8 cellular contexts compared by ENCODE assay signal in the genomic region with DNA sequence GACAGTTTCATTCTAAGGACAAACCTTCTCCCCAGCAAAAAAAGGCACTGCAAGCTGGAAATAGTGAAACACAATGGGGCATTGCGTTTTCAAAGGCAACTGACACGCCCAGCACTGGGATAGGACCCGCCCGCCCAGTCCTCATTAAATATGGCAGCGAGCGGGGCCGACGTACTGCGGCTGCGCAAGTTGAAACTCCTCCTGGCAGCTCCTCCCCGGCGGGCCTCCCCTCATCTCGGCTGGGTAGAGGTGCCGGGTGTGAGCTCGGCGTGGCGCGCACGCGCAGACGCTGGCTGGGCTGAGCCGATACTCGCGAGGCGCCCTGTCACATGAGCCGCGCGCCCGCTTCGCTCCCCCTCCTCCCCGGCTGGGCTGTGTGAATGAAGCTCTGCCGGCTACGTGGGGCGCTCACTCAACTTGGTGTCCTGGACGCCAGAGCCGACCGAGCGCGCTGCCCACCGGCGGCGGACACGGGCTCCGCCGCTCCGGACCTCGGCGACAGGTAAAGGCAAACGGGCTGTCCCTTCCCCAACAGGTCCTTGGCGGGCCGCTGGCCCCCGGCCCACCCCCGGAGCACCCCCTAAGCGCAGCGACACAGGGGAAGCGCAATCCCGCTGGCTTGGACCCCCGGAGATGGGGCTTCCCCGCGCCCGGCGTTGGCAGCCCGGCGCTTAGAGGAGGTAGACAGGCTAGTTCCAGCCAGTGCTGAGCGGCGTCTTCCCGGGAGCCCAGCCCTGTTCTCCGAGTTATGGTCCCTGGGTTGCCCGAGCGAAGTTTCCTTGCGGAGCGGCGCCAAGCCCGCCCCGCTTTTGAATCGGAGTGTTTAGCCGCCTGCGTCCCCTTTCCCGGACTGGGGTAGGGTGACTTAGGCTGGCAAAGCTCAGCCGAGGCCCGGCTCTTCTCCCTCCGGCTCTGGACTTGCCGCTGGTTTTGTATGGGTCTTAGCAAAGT. TPM values are rescaled to one million over a fixed set of nuclear protein-coding genes. Genes with fewer than 3 reads are reported as not detected.
DNase-seq lines count a peak whose midpoint lies in the region; ATAC-seq, FAIRE-seq and TF ChIP-seq lines count a peak whose summit lies in the region.

CLCN5 (plus strand) TSS at position 306 of the 951 bp plus-strand sequence. CDS start 2,703 bp downstream, outside the sequence.

- peak within 1 kb of the TSS; percentile 63 for H3K4me3 Mint-ChIP-seq in endodermal cell

- WGBS in endodermal cell (ENCODE audit: insufficient coverage in 1 of 2, insufficient read length in 1 of 2), 2 experiments: 0% methylated on average over 2 to 83 of the region's 83 CpGs

- ATAC-seq in GM21381 (IDR thresholded peaks at IDR 0.05; ENCODE audit: unreplicated experiment): peak; percentile 97

- H3K27me3 Mint-ChIP-seq in endodermal cell (ENCODE audit: insufficient read depth): peaks cover 15% of the 10 kb centered on the region

- H3K4me1 Mint-ChIP-seq in endodermal cell: peaks cover 8% of the 10 kb centered on the region

- H3K4me3 ChIP-seq in endodermal cell (ENCODE audit: low read length): peak within 1 kb of the TSS; percentile 86

- peaks cover 6% of the 10 kb centered on the region for H3K27me3 ChIP-seq in endodermal cell (ENCODE audit: control insufficient read depth, insufficient read depth, low read length, poor library complexity, severe bottlenecking)

- peaks cover 9% of the 10 kb centered on the region for H3K36me3 ChIP-seq in endodermal cell (ENCODE audit: control insufficient read depth, insufficient read depth, low read length)

- peaks cover 2% of the 10 kb centered on the region for H3K36me3 Mint-ChIP-seq in endodermal cell (ENCODE audit: low read depth)

- H3K9me3 ChIP-seq in endodermal cell (ENCODE audit: control insufficient read depth, low read length): no peaks in the 10 kb centered on the region

- no peaks in the 10 kb centered on the region for H3K4me1 ChIP-seq in endodermal cell (ENCODE audit: control insufficient read depth, insufficient read depth, low read length)

- peak; percentile 86 for DNase-seq in COR-L47 (lab: John Stamatoyannopoulos, UW)
- DNase-seq in HTR-8/SVneo (ENCODE audit: insufficient read length, low spot score): peak; percentile 78
- peak; percentile 86 for DNase-seq in NOMO-1 treated with DMSO at 0.1 percent for 48 hours (lab: John Stamatoyannopoulos, UW; ENCODE audit: unreplicated experiment)
- peak; percentile 85 for DNase-seq in activated CD8-positive, alpha-beta memory T cell treated with anti-CD3 and anti-CD28 coated beads, Interleukin-2, amount 50 U/mL, for 1 hour (ENCODE audit: extremely low read depth)
- peak; percentile 97 for DNase-seq in endodermal cell
- DNase-seq in mesenteric fat pad (ENCODE audit: low spot score): peak; percentile 97
- peak; percentile 79 for DNase-seq in stimulated activated CD8-positive, alpha-beta memory T cell treated with anti-CD3 and anti-CD28 coated beads, Interleukin-15, amount 100 ng/mL, for 1 hour (ENCODE audit: low read depth)

- FAIRE-seq in HTR-8/SVneo (lab: Jason Lieb, UNC): peak; percentile 57

- H3K9me3 Mint-ChIP-seq in endodermal cell: peaks cover 54% of the 10 kb centered on the region

- no peak within 1 kb of the TSS for H3K27ac Mint-ChIP-seq in endodermal cell

- peak within 1 kb of the TSS; percentile 47 for H3K9ac ChIP-seq in endodermal cell (ENCODE audit: extremely low read depth, low read length, poor library complexity, severe bottlenecking)

- TF ChIP-seq CTCF in endodermal cell (conservative IDR thresholded peaks at IDR 0.05): no peak

- H3K27ac ChIP-seq in endodermal cell (ENCODE audit: low read depth, low read length): no peak within 1 kb of the TSS

RNA-seq across cellular contexts. Expression of gene CLCN5, which starts in this region (rescaled TPM):
- 10 to 100 TPM; 12.9 to 18.9 TPM for total RNA-seq in endodermal cell
- 9.7 TPM for polyA plus RNA-seq in endodermal cell (2013, experiment 1 of 2)
- polyA plus RNA-seq in endodermal cell (2013, experiment 2 of 2): 7.7 TPM
- total RNA-seq in mesenteric fat pad: 9.5 TPM
